In the genomic region with DNA sequence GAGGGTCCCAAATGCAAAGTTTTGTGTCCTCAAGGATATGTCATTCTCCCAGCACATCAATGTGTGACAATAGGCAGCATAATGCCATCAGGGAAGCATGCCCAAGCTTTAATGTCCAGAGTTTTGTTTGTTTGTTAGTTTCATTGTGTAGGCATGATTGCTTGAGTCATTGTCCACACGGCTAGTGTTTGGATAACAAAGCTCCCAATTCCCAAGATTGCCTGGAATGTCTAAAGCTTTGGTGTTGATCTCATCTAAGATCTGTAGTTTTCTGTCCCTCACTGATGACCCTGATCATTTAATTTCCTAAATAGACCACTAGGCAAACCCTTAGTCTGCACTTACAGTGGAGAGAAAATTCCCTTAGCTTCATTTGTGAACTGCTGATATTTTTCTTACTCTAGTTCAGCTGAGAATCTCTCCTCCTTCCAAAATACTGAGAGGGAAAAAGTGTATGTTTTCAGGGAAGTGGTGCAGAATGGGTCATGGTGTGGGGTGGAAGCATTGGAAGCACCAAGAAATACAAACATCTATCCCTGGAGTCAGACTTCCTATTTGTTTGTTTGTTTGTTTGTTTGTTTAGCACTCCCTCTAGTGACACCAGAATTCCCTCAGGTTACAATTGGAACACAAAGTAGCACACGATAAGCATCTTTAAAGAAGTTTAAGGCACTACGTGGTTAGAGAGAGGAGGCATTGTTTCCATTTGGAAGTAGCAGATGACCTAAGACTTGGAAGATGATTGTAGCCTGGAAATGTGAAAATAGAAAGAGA, we compare ENCODE assay signal across 2 cellular contexts.
TF ChIP-seq lines count a peak whose summit lies in the region.

No MANE protein-coding gene starts in this region.

TF ChIP-seq in HEK293, 187 proteins besides CTCF, POLR2A, EP300 and RAD21:
- TF ChIP-seq ZNF707 (tag by site-specific recombination; IDR thresholded peaks at IDR 0.05) (no peak), ZNF654 (tag by site-specific recombination; IDR thresholded peaks at IDR 0.05; ENCODE audit: low read depth) (0 out of 2 replicates have a peak, but pooled peaks have one; percentile 11), GLIS1 (tag by site-specific recombination; IDR thresholded peaks at IDR 0.05) (no peak)

TF ChIP-seq in H1, 55 proteins besides CTCF, POLR2A, EP300 and RAD21:
- no peak for TF ChIP-seq FOSL1 (IDR thresholded peaks at IDR 0.05; ENCODE audit: insufficient read depth, low read depth, low read length)
- TF ChIP-seq SIN3A (conservative IDR thresholded peaks at IDR 0.05 in 1 of 2, IDR thresholded peaks at IDR 0.05 in 1 of 2; ENCODE audit: low read depth in 1 of 2, low read length in 2 of 2), result no peak
- no peak for TF ChIP-seq SP1 (IDR thresholded peaks at IDR 0.05; ENCODE audit: low read depth, low read length)
- TF ChIP-seq KDM5A (IDR thresholded peaks at IDR 0.05; ENCODE audit: low read length), result no peak
- no peak for TF ChIP-seq POLR2AphosphoS5 (IDR thresholded peaks at IDR 0.05; ENCODE audit: low read depth, low read length)
- no peak for TF ChIP-seq CBX5 (IDR thresholded peaks at IDR 0.05; ENCODE audit: low read depth, low read length)
- no peak for TF ChIP-seq POU5F1 (IDR thresholded peaks at IDR 0.05; ENCODE audit: low read depth, low read length)
- no peak for TF ChIP-seq EZH2 (IDR thresholded peaks at IDR 0.05; ENCODE audit: low read depth, low read length, severe bottlenecking)
- no peak for TF ChIP-seq YY1 (IDR thresholded peaks at IDR 0.05; ENCODE audit: low read depth, low read length)
- no peak for TF ChIP-seq NANOG (IDR thresholded peaks at IDR 0.05; ENCODE audit: insufficient read depth, low read depth, low read length, poor library complexity, severe bottlenecking)
- TF ChIP-seq RBBP5 (IDR thresholded peaks at IDR 0.05; ENCODE audit: borderline replicate concordance, low read depth, low read length), result no peak
- TF ChIP-seq SAP30 (IDR thresholded peaks at IDR 0.05; ENCODE audit: insufficient read depth, insufficient replicate concordance, low read length), result no peak
- TF ChIP-seq, protein P1, sequence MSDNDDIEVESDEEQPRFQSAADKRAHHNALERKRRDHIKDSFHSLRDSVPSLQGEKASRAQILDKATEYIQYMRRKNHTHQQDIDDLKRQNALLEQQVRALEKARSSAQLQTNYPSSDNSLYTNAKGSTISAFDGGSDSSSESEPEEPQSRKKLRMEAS (IDR thresholded peaks at IDR 0.05), result no peak
- TF ChIP-seq, protein P2, sequence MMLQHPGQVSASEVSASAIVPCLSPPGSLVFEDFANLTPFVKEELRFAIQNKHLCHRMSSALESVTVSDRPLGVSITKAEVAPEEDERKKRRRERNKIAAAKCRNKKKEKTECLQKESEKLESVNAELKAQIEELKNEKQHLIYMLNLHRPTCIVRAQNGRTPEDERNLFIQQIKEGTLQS (IDR thresholded peaks at IDR 0.05; ENCODE audit: insufficient read depth, low read depth, low read length), result no peak
- no peak for TF ChIP-seq GABPA (IDR thresholded peaks at IDR 0.05; ENCODE audit: borderline replicate concordance, insufficient read depth, low read length)
- TF ChIP-seq SP2 (IDR thresholded peaks at IDR 0.05; ENCODE audit: low read length), result no peak
- no peak for TF ChIP-seq HDAC2 (IDR thresholded peaks at IDR 0.05; ENCODE audit: borderline replicate concordance in 1 of 2, low read depth in 2 of 2, low read length in 2 of 2)
- no peak for TF ChIP-seq BACH1 (IDR thresholded peaks at IDR 0.05; ENCODE audit: low read length)
- TF ChIP-seq SRF (IDR thresholded peaks at IDR 0.05; ENCODE audit: low read depth, low read length), result no peak
TF ChIP-seq in H1: peak in this region for 0.
